Comparison of ENCODE assay signal across 8 cellular contexts in the genomic region with DNA sequence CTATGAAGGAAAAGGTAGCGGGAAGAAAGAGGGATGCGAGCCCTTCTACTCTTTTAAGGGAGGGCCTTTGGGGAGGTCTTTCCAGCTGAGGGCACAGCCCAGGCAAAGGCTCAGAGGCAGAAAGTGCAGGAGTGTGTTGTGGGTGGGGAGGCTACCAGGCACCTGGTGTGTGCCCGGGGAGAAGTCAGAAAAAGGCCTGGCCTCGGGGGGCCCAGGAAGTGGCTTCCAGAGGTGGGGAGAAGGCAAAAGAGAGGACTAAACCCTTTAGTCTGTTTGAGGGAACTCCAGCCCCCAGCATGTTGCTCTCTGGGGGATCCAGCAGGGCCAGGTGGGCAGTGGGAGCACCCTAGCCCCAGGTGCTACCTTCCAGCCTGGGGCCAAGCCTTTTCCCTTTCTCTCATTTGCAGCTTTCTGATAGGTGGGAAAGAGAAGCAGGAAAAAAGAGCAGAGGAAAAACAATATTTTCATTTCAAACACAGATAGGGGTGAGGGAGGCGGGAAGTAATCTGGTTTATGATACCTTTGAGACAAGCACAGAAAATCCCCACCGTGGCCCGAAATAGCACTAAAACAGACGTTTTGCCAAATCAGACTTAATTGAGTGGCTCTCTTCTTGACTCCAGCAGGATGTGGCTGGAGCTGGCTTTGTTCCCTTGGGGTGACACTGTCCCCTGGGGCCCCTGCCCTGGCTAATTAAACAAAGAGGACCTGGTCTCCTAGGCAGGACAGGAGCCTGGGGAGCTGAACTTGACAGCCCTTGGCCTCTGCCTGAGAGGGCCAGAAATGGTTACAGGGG. TPM values are rescaled to one million over a fixed set of nuclear protein-coding genes. Genes with fewer than 3 reads are reported as not detected.
DNase-seq lines count a peak whose midpoint lies in the region; ATAC-seq and TF ChIP-seq lines count a peak whose summit lies in the region.

No MANE protein-coding gene starts in this region.

- TF ChIP-seq POLR2A in Peyer's patch (IDR thresholded peaks at IDR 0.05): no peak
- no peak for TF ChIP-seq POLR2A in transverse colon (IDR thresholded peaks at IDR 0.05)

- peaks cover 70% of the 10 kb centered on the region for H3K4me1 Mint-ChIP-seq in activated naive CD4-positive, alpha-beta T cell treated with anti-CD3 and anti-CD28 coated beads, Interleukin-2, amount 10 ng/mL, durations not matched to agents 7 days and 5 days

- no peaks in the 10 kb centered on the region for H3K9me3 Mint-ChIP-seq in activated naive CD4-positive, alpha-beta T cell treated with anti-CD3 and anti-CD28 coated beads, Interleukin-2, amount 10 ng/mL, durations not matched to agents 7 days and 5 days

- H3K27me3 ChIP-seq in Peyer's patch: no peaks in the 10 kb centered on the region
- H3K27me3 ChIP-seq in right cardiac atrium (ENCODE audit: control insufficient read depth, insufficient read depth): no peaks in the 10 kb centered on the region
- no peaks in the 10 kb centered on the region for H3K27me3 ChIP-seq in transverse colon

- CTCF ChIA-PET in activated naive CD4-positive, alpha-beta T cell treated with anti-CD3 and anti-CD28 coated beads, Interleukin-2, amount 10 ng/mL, durations not matched to agents 7 days and 5 days (lab: Charles Lee): interaction anchor here (0.6 to 1.3 kb wide), 5 partner anchors 10 to 313 kb away, joined by 3 to 8 read pairs (median 4); a partner anchor contains a TSS

- no peaks in the 10 kb centered on the region for H3K9me3 ChIP-seq in Peyer's patch
- no peaks in the 10 kb centered on the region for H3K9me3 ChIP-seq in right cardiac atrium (ENCODE audit: control insufficient read depth, low read length)
- no peaks in the 10 kb centered on the region for H3K9me3 ChIP-seq in transverse colon

- DNase-seq in activated naive CD4-positive, alpha-beta T cell treated with anti-CD3 and anti-CD28 coated beads, Interleukin-2, amount 10 ng/mL, durations not matched to agents 7 days and 5 days: no peak
- no peak for DNase-seq in activated naive CD4-positive, alpha-beta T cell (lab: John Stamatoyannopoulos, UW)
- peak in 1 of 3 donors; percentile 34 for DNase-seq in Peyer's patch
- DNase-seq in right cardiac atrium: peak in 2 of 3 donors; percentile 69 to 72
- DNase-seq in transverse colon: no peak
- no peak for DNase-seq in omental fat pad (ENCODE audit: low spot score)
- no peak for DNase-seq in HK-2 (ENCODE audit: unreplicated experiment)

- no peak overlapping the region for H3K4me3 Mint-ChIP-seq in activated naive CD4-positive, alpha-beta T cell treated with anti-CD3 and anti-CD28 coated beads, Interleukin-2, amount 10 ng/mL, durations not matched to agents 7 days and 5 days

- in situ Hi-C loops in transverse colon (cut with MboI; ENCODE audit: low pct_ligation_motif_present in 1 of 4, low pct_unique_long_range_greater_than_20kb in 1 of 4, low sequenced_read_pairs in 3 of 4): loop anchor here (25.0 kb wide), 4 partner anchors 96 to 346 kb away; a partner anchor contains a TSS

- ATAC-seq in right cardiac atrium (no peak), GM19395 (IDR thresholded peaks at IDR 0.05; ENCODE audit: unreplicated experiment) (no peak), omental fat pad (ENCODE audit: low FRiP score) (no peak)

- H3K27ac ChIP-seq in Peyer's patch (peak overlapping the region in 3 of 4 donors; percentile 8 to 52 (median 18)), right cardiac atrium (ENCODE audit: low read length) (peak overlapping the region; percentile 27), transverse colon (peak overlapping the region; percentile 92 to 98 (median 96))

- peak overlapping the region; percentile 69 for H3K27ac Mint-ChIP-seq in activated naive CD4-positive, alpha-beta T cell treated with anti-CD3 and anti-CD28 coated beads, Interleukin-2, amount 10 ng/mL, durations not matched to agents 7 days and 5 days

- H3K36me3 Mint-ChIP-seq in activated naive CD4-positive, alpha-beta T cell treated with anti-CD3 and anti-CD28 coated beads, Interleukin-2, amount 10 ng/mL, durations not matched to agents 7 days and 5 days: no peaks in the 10 kb centered on the region

- H3K36me3 ChIP-seq in Peyer's patch: no peaks in the 10 kb centered on the region
- no peaks in the 10 kb centered on the region for H3K36me3 ChIP-seq in transverse colon

- TF ChIP-seq EP300 in transverse colon (IDR thresholded peaks at IDR 0.05; ENCODE audit: low read depth): no peak

- intact Hi-C loops in right cardiac atrium (cut with DNase I): no loop called here
- intact Hi-C loops in transverse colon (cut with DNase I; ENCODE audit: low total_unique reads): no loop called here

- no peaks in the 10 kb centered on the region for H3K27me3 Mint-ChIP-seq in activated naive CD4-positive, alpha-beta T cell treated with anti-CD3 and anti-CD28 coated beads, Interleukin-2, amount 10 ng/mL, durations not matched to agents 7 days and 5 days

- H3K4me3 ChIP-seq in Peyer's patch (no peak overlapping the region), right cardiac atrium (ENCODE audit: low read length) (no peak overlapping the region), transverse colon (no peak overlapping the region)

- WGBS in right cardiac atrium: 43% methylated on average over 8 of the region's 8 CpGs
- 35 to 37% methylated on average over 8 of the region's 8 CpGs for WGBS in transverse colon (ENCODE audit: low coverage in 1 of 2), 2 donors

- peaks cover 9 to 58% (median 15%) of the 10 kb centered on the region in 4 donors for H3K4me1 ChIP-seq in Peyer's patch
- peaks cover 30% of the 10 kb centered on the region for H3K4me1 ChIP-seq in right cardiac atrium (ENCODE audit: control insufficient read depth, insufficient read depth, low read length)
- H3K4me1 ChIP-seq in transverse colon: peaks cover 25 to 72% (median 59%) of the 10 kb centered on the region in 4 donors

- TF ChIP-seq CTCF in Peyer's patch (IDR thresholded peaks at IDR 0.05): no peak
- TF ChIP-seq CTCF in transverse colon (IDR thresholded peaks at IDR 0.05): no peak
- TF ChIP-seq CTCF in omental fat pad (IDR thresholded peaks at IDR 0.05): no peak

RNA-seq across cellular contexts. Expression of a gene that starts 10.4 kb away (rescaled TPM):
- total RNA-seq in Peyer's patch: 10 to 100 TPM; 12.8 to 51.2 (median 47.6) TPM
- 10 to 100 TPM; 18.2 to 26.8 (median 23.4) TPM for total RNA-seq in right cardiac atrium
- polyA plus RNA-seq in right cardiac atrium: 18.8 TPM
- 100 to 1,000 TPM in 1 of 4 donors, 10 to 100 TPM in 3; 14.1 to 163 (median 34.6) TPM for total RNA-seq in transverse colon
- total RNA-seq in omental fat pad: 10 to 100 TPM in 1 of 4 donors, 1 to 10 TPM in 3; 6.7 to 30.6 (median 8.5) TPM

Comparison
In these comparisons a context has a peak if more than half of its experiments do, and no peak if none do; other contexts are left out.
1. DNase-seq: peak in right cardiac atrium (2 of 3); none in activated naive CD4-positive, alpha-beta T cell treated with anti-CD3 and anti-CD28 coated beads, Interleukin-2, amount 10 ng/mL, durations not matched to agents 7 days and 5 days (single experiment), activated naive CD4-positive, alpha-beta T cell (0 of 4), transverse colon (single experiment), omental fat pad (single experiment) and HK-2 (single experiment).
2. H3K27ac ChIP-seq: peak in every context shown above with its lines; median percentile 96 in transverse colon; 27 in right cardiac atrium; 18 in Peyer's patch.